Comparison of ENCODE assay signal across 18 cellular contexts in genomic region chr4:155032521-155033229, GRCh38.
A peak's percentile ranks its signal among the peaks of the same experiment; 100 is the strongest.
DNase-seq lines count a peak whose midpoint lies in the region; ATAC-seq and TF ChIP-seq lines count a peak whose summit lies in the region.
"Had no signal": no experiment of that assay in that cellular context is flagged by ENCODE, and none has a peak within 500 bp of the region (broad histone marks: within the 10 kb centered on the region; RNA-seq: fewer than 3 reads in every experiment).

No MANE protein-coding gene starts in this region.

- H3K27me3 ChIP-seq in OCI-LY3 (ENCODE audit: low read depth, low read length), result no peaks in the 10 kb centered on the region
- H3K27me3 ChIP-seq in trophoblast cell (ENCODE audit: insufficient read depth, low read length), result no peaks in the 10 kb centered on the region
- H3K27me3 ChIP-seq in osteoblast (ENCODE audit: insufficient read depth, low read length), result no peaks in the 10 kb centered on the region
- H3K27me3 ChIP-seq: colonic mucosa, gastrocnemius medialis, suprapubic skin had no signal

- peaks cover 0 to 2% (median 1%) of the 10 kb centered on the region in 3 donors for H3K27me3 Mint-ChIP-seq in CD14-positive monocyte (ENCODE audit: low read depth in 3 of 3)

- no peak overlapping the region for H3K4ac ChIP-seq in trophoblast cell (ENCODE audit: low read depth, low read length)

- no peak overlapping the region for H3K23ac ChIP-seq in trophoblast cell (ENCODE audit: low read length)

- H3K4me1 ChIP-seq in OCI-LY3 (ENCODE audit: low read length), result no peaks in the 10 kb centered on the region
- H3K4me1 ChIP-seq in trophoblast cell (ENCODE audit: control insufficient read depth in 1 of 2, insufficient read depth in 2 of 2, low read length in 2 of 2), result no peaks in the 10 kb centered on the region
- H3K4me1 ChIP-seq in osteoblast (ENCODE audit: insufficient read depth, low read length), result no peaks in the 10 kb centered on the region
- H3K4me1 ChIP-seq: colonic mucosa, gastrocnemius medialis, suprapubic skin had no signal

- H2BK120ac ChIP-seq in trophoblast cell (ENCODE audit: insufficient read depth, low read length, poor library complexity), result no peak overlapping the region

- H3K36me3 ChIP-seq in OCI-LY3 (replicated peaks; ENCODE audit: low read depth, low read length) (no peaks in the 10 kb centered on the region), trophoblast cell (ENCODE audit: control insufficient read depth in 1 of 2, insufficient read depth in 2 of 2, low read length in 2 of 2) (no peaks in the 10 kb centered on the region), osteoblast (ENCODE audit: insufficient read depth, low read length) (no peaks in the 10 kb centered on the region)
- H3K36me3 ChIP-seq: colonic mucosa, gastrocnemius medialis, suprapubic skin had no signal

- H3K27ac ChIP-seq in OCI-LY3 (ENCODE audit: low read length) (no peak overlapping the region), trophoblast cell (ENCODE audit: low read depth, low read length) (no peak overlapping the region), osteoblast (ENCODE audit: low read depth, low read length) (no peak overlapping the region)
- H3K27ac ChIP-seq: colonic mucosa, gastrocnemius medialis, PC-9, suprapubic skin had no signal

- no peak overlapping the region for H4K91ac ChIP-seq in trophoblast cell (ENCODE audit: low read depth, low read length)

- WGBS in trophoblast cell (ENCODE audit: extremely low coverage, insufficient coverage, insufficient read length), result no CpG with 5 or more reads among the region's 5 CpGs

- no peak overlapping the region for H3K4me3 ChIP-seq in OCI-LY3 (ENCODE audit: low read length)
- no peak overlapping the region for H3K4me3 ChIP-seq in trophoblast cell (ENCODE audit: low read depth, low read length)
- H3K4me3 ChIP-seq in osteoblast (ENCODE audit: insufficient read depth, low read length), result no peak overlapping the region
- H3K4me3 ChIP-seq: colonic mucosa, gastrocnemius medialis, PC-9, suprapubic skin had no signal

- no peak overlapping the region for H3K4me3 Mint-ChIP-seq in CD14-positive monocyte
- H3K4me3 Mint-ChIP-seq: naive thymus-derived CD8-positive, alpha-beta T cell had no signal

- no peak overlapping the region for H4K8ac ChIP-seq in trophoblast cell (ENCODE audit: low read depth, low read length)

- H2AFZ ChIP-seq in OCI-LY3 (ENCODE audit: low read depth, low read length) (peak overlapping the region; percentile 29), trophoblast cell (ENCODE audit: insufficient read depth, low read length, poor library complexity) (no peak overlapping the region), osteoblast (ENCODE audit: low read length) (no peak overlapping the region)
- H2AFZ ChIP-seq: PC-9 had no signal

- H2AK5ac ChIP-seq in trophoblast cell (ENCODE audit: low read length), result no peak overlapping the region

- peak; percentile 92 for ATAC-seq in GM18907 (IDR thresholded peaks at IDR 0.05; ENCODE audit: unreplicated experiment)
- peak; percentile 84 for ATAC-seq in GM21529 (IDR thresholded peaks at IDR 0.05; ENCODE audit: unreplicated experiment)
- ATAC-seq in HG03060 (IDR thresholded peaks at IDR 0.05; ENCODE audit: low read depth, unreplicated experiment), result peak; percentile 94
- ATAC-seq: gastrocnemius medialis; naive thymus-derived CD8-positive, alpha-beta T cell had no signal

- no peaks in the 10 kb centered on the region for H3K4me1 Mint-ChIP-seq in CD14-positive monocyte
- H3K4me1 Mint-ChIP-seq: naive thymus-derived CD8-positive, alpha-beta T cell had no signal

- no peak overlapping the region for H4K12ac ChIP-seq in trophoblast cell (ENCODE audit: low read depth, low read length)

- no peaks in the 10 kb centered on the region for H3K36me3 Mint-ChIP-seq in CD14-positive monocyte
- H3K36me3 Mint-ChIP-seq: naive thymus-derived CD8-positive, alpha-beta T cell had no signal

- no peak overlapping the region for H3K9ac ChIP-seq in OCI-LY3 (ENCODE audit: low read length)
- H3K9ac ChIP-seq in trophoblast cell (ENCODE audit: low read length), result no peak overlapping the region

- peaks cover 0 to 3% (median 0%) of the 10 kb centered on the region in 7 donors for H3K9me3 Mint-ChIP-seq in CD14-positive monocyte

- H4K20me1 ChIP-seq in OCI-LY3 (ENCODE audit: insufficient read depth, low read length) (no peaks in the 10 kb centered on the region), osteoblast (ENCODE audit: insufficient read depth, low read length) (no peaks in the 10 kb centered on the region)

- intact Hi-C loops in CD14-positive monocyte (cut with micrococcal nuclease), result no loop called here

- H2BK12ac ChIP-seq in trophoblast cell (ENCODE audit: low read length), result no peak overlapping the region

- H3K79me2 ChIP-seq in OCI-LY3 (ENCODE audit: low read length), result no peaks in the 10 kb centered on the region
- H3K79me2 ChIP-seq in trophoblast cell (ENCODE audit: control insufficient read depth, insufficient read depth, low read length, poor library complexity), result no peaks in the 10 kb centered on the region
- H3K79me2 ChIP-seq in osteoblast (ENCODE audit: insufficient read depth, low read length), result no peaks in the 10 kb centered on the region

- H3K9me3 ChIP-seq in OCI-LY3 (ENCODE audit: insufficient read depth, low read length), result no peaks in the 10 kb centered on the region
- H3K9me3 ChIP-seq in trophoblast cell (ENCODE audit: insufficient read depth, low read depth, low read length), result no peaks in the 10 kb centered on the region
- H3K9me3 ChIP-seq in osteoblast (ENCODE audit: low read depth, low read length), result no peaks in the 10 kb centered on the region
- H3K9me3 ChIP-seq: colonic mucosa, gastrocnemius medialis, suprapubic skin had no signal

- no peak overlapping the region for H3K18ac ChIP-seq in trophoblast cell (ENCODE audit: low read length)

- no peaks in the 10 kb centered on the region for H3K79me1 ChIP-seq in trophoblast cell (ENCODE audit: low read length)

- H2BK5ac ChIP-seq in trophoblast cell (ENCODE audit: low read depth, low read length, poor library complexity), result no peak overlapping the region

- H3K27ac Mint-ChIP-seq in CD14-positive monocyte, result no peak overlapping the region
- H3K27ac Mint-ChIP-seq: naive thymus-derived CD8-positive, alpha-beta T cell had no signal

- TF ChIP-seq CTCF in OCI-LY3 (IDR thresholded peaks at IDR 0.05; ENCODE audit: low read depth, low read length) (no peak), CD14-positive monocyte (IDR thresholded peaks at IDR 0.05) (no peak), osteoblast (IDR thresholded peaks at IDR 0.05; ENCODE audit: extremely low read depth, low read depth, low read length) (no peak)

- H3K14ac ChIP-seq in trophoblast cell (ENCODE audit: low read length), result no peak overlapping the region

- H3K4me2 ChIP-seq in OCI-LY3 (ENCODE audit: low read length) (no peak overlapping the region), trophoblast cell (ENCODE audit: low read length) (no peak overlapping the region), osteoblast (ENCODE audit: insufficient read depth, low read length) (no peak overlapping the region)
- H3K4me2 ChIP-seq: PC-9 had no signal

- DNase-seq in CD14-positive monocyte (ENCODE audit: low spot score) (no peak), trophoblast cell (no peak), osteoblast (ENCODE audit: insufficient read length, low spot score, missing footprints) (no peak), NCI-H2107 (lab: John Stamatoyannopoulos, UW) (no peak)
- DNase-seq: activated naive CD4-positive, alpha-beta T cell; C1 segment of cervical spinal cord; colonic mucosa; DND-41; gastrocnemius medialis; naive thymus-derived CD8-positive, alpha-beta T cell; NCI-H146; NCI-H510A; PC-9 had no signal
